In genomic region chr20:2036357-2036756, GRCh38 we compare ENCODE assay signal across 2 cellular contexts.
A peak's percentile ranks its signal among the peaks of the same experiment; 100 is the strongest.
TF ChIP-seq lines count a peak whose summit lies in the region.
"Not testable (repeated sequence)": the region's sequence is repeated elsewhere in the genome, so short reads cannot be mapped to it uniquely, and the experiment has no call there.

No MANE protein-coding gene starts in this region.

TF ChIP-seq in HEK293, 187 proteins besides CTCF, POLR2A, EP300 and RAD21:
- TF ChIP-seq EGR2 (tag by site-specific recombination; IDR thresholded peaks at IDR 0.05; ENCODE audit: low read depth) (peak; percentile 39; the same call in 1 of the 2 replicates), ZBTB17 (tag by site-specific recombination; IDR thresholded peaks at IDR 0.05) (peak; percentile 99)

TF ChIP-seq in HepG2, 621 proteins besides CTCF, POLR2A, EP300 and RAD21:
- TF ChIP-seq NFRKB (IDR thresholded peaks at IDR 0.05) = peak; percentile 43; the same call in 1 of the 2 replicates
- 0 out of 2 replicates have a peak, but pooled peaks have one; percentile 27 for TF ChIP-seq LCORL (IDR thresholded peaks at IDR 0.05)
- not testable (repeated sequence) for TF ChIP-seq LCORL, SOX6, FOXP1 (CRISPR knock-in tag; IDR thresholded peaks at IDR 0.05)
- TF ChIP-seq SOX6 (IDR thresholded peaks at IDR 0.05) = 0 out of 2 replicates have a peak, but pooled peaks have one; percentile 44
- 0 out of 2 replicates have a peak, but pooled peaks have one; percentile 18 for TF ChIP-seq FOXP1 (IDR thresholded peaks at IDR 0.05)
- TF ChIP-seq MNT (IDR thresholded peaks at IDR 0.05) = 0 out of 2 replicates have a peak, but pooled peaks have one; percentile 19
